ENCODE assay signal across 1 cellular context in the genomic region with DNA sequence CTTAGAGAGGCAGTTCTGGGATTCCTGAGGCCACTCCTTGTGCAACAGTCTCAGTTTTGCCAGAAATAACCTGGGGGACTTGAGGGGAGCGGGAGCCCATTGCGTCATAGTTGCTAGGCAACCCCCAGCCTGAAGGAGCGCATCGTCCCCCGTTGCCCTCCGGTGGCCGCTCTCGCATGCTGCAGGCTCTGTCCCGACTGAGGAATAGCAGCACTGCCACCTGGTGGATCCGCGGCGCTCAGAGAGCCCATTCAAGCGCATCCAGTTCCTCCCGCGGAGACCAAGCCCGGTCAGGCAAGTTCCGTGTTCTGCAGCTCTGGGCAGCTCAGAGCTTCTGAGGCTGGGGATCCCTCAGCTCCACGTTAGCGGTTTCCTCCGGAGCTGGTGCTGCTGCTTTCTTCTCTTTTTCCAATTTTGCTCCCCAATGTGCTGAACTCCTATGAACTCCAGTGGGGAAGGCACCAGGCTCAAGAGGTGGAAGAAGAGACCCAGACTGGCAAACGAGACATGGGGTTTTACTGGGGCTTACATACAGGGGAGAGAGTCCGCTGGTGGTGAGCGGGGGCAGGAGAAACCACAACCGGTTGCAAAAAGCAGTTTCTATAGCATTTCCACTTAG.
TF ChIP-seq lines count a peak whose summit lies in the region.

No MANE protein-coding gene starts in this region.

TF ChIP-seq in K562, 482 proteins besides CTCF, POLR2A, EP300 and RAD21 (continued from another document):
- TF ChIP-seq, protein P1, sequence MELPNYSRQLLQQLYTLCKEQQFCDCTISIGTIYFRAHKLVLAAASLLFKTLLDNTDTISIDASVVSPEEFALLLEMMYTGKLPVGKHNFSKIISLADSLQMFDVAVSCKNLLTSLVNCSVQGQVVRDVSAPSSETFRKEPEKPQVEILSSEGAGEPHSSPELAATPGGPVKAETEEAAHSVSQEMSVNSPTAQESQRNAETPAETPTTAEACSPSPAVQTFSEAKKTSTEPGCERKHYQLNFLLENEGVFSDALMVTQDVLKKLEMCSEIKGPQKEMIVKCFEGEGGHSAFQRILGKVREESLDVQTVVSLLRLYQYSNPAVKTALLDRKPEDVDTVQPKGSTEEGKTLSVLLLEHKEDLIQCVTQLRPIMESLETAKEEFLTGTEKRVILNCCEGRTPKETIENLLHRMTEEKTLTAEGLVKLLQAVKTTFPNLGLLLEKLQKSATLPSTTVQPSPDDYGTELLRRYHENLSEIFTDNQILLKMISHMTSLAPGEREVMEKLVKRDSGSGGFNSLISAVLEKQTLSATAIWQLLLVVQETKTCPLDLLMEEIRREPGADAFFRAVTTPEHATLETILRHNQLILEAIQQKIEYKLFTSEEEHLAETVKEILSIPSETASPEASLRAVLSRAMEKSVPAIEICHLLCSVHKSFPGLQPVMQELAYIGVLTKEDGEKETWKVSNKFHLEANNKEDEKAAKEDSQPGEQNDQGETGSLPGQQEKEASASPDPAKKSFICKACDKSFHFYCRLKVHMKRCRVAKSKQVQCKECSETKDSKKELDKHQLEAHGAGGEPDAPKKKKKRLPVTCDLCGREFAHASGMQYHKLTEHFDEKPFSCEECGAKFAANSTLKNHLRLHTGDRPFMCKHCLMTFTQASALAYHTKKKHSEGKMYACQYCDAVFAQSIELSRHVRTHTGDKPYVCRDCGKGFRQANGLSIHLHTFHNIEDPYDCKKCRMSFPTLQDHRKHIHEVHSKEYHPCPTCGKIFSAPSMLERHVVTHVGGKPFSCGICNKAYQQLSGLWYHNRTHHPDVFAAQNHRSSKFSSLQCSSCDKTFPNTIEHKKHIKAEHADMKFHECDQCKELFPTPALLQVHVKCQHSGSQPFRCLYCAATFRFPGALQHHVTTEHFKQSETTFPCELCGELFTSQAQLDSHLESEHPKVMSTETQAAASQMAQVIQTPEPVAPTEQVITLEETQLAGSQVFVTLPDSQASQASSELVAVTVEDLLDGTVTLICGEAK (IDR thresholded peaks at IDR 0.05): 0 out of 2 replicates have a peak, but pooled peaks have one; percentile 28
- TF ChIP-seq, protein P1 (CRISPR knock-in tag; IDR thresholded peaks at IDR 0.05): no peak
- TF ChIP-seq ZNF121 (CRISPR knock-in tag; conservative IDR thresholded peaks at IDR 0.05): no peak
- TF ChIP-seq, protein P2, sequence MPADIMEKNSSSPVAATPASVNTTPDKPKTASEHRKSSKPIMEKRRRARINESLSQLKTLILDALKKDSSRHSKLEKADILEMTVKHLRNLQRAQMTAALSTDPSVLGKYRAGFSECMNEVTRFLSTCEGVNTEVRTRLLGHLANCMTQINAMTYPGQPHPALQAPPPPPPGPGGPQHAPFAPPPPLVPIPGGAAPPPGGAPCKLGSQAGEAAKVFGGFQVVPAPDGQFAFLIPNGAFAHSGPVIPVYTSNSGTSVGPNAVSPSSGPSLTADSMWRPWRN (IDR thresholded peaks at IDR 0.05; ENCODE audit: low read depth): no peak
- peak; percentile 60; the same call in 1 of the 2 replicates for TF ChIP-seq MYNN (IDR thresholded peaks at IDR 0.05)
- TF ChIP-seq MYNN (CRISPR knock-in tag; IDR thresholded peaks at IDR 0.05): no peak
- TF ChIP-seq TFAM (CRISPR knock-in tag; conservative IDR thresholded peaks at IDR 0.05): no peak
- TF ChIP-seq, protein P3, sequence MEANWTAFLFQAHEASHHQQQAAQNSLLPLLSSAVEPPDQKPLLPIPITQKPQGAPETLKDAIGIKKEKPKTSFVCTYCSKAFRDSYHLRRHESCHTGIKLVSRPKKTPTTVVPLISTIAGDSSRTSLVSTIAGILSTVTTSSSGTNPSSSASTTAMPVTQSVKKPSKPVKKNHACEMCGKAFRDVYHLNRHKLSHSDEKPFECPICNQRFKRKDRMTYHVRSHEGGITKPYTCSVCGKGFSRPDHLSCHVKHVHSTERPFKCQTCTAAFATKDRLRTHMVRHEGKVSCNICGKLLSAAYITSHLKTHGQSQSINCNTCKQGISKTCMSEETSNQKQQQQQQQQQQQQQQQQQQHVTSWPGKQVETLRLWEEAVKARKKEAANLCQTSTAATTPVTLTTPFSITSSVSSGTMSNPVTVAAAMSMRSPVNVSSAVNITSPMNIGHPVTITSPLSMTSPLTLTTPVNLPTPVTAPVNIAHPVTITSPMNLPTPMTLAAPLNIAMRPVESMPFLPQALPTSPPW (CRISPR knock-in tag; IDR thresholded peaks at IDR 0.05): peak; percentile 22; the same call in 1 of the 2 replicates
- TF ChIP-seq SMAD4 (CRISPR knock-in tag; conservative IDR thresholded peaks at IDR 0.05): no peak
- peak; percentile 15 to 35; a peak in 1 of 4 replicates for TF ChIP-seq NRF1 (conservative IDR thresholded peaks at IDR 0.05 in 1 of 2, IDR thresholded peaks at IDR 0.05 in 1 of 2)
- peak; percentile 70 to 88; a peak in 3 of 4 replicates for TF ChIP-seq RCOR1 (IDR thresholded peaks at IDR 0.05; ENCODE audit: borderline replicate concordance in 1 of 2, low read depth in 2 of 2, low read length in 2 of 2)
- TF ChIP-seq, protein P4, sequence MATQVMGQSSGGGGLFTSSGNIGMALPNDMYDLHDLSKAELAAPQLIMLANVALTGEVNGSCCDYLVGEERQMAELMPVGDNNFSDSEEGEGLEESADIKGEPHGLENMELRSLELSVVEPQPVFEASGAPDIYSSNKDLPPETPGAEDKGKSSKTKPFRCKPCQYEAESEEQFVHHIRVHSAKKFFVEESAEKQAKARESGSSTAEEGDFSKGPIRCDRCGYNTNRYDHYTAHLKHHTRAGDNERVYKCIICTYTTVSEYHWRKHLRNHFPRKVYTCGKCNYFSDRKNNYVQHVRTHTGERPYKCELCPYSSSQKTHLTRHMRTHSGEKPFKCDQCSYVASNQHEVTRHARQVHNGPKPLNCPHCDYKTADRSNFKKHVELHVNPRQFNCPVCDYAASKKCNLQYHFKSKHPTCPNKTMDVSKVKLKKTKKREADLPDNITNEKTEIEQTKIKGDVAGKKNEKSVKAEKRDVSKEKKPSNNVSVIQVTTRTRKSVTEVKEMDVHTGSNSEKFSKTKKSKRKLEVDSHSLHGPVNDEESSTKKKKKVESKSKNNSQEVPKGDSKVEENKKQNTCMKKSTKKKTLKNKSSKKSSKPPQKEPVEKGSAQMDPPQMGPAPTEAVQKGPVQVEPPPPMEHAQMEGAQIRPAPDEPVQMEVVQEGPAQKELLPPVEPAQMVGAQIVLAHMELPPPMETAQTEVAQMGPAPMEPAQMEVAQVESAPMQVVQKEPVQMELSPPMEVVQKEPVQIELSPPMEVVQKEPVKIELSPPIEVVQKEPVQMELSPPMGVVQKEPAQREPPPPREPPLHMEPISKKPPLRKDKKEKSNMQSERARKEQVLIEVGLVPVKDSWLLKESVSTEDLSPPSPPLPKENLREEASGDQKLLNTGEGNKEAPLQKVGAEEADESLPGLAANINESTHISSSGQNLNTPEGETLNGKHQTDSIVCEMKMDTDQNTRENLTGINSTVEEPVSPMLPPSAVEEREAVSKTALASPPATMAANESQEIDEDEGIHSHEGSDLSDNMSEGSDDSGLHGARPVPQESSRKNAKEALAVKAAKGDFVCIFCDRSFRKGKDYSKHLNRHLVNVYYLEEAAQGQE (CRISPR knock-in tag; IDR thresholded peaks at IDR 0.05; ENCODE audit: low read depth): peak; percentile 26; the same call in 1 of the 2 replicates
- peak; percentile 94 for TF ChIP-seq CEBPG (CRISPR knock-in tag; IDR thresholded peaks at IDR 0.05)
- TF ChIP-seq CEBPG (tag; conservative IDR thresholded peaks at IDR 0.05 in 1 of 2, IDR thresholded peaks at IDR 0.05 in 1 of 2): peak; percentile 94 to 97
- TF ChIP-seq EWSR1 (IDR thresholded peaks at IDR 0.05; ENCODE audit: borderline replicate concordance, low read depth, partially characterized antibody): no peak
- peak; percentile 11; the same call in 1 of the 2 replicates for TF ChIP-seq JUN (IDR thresholded peaks at IDR 0.05; ENCODE audit: borderline replicate concordance, low read depth, low read length)
- no peak for TF ChIP-seq JUN (CRISPR knock-in tag; IDR thresholded peaks at IDR 0.05; ENCODE audit: borderline replicate concordance)
- peak; percentile 43; the same call in 1 of the 2 replicates for TF ChIP-seq BHLHE40 (IDR thresholded peaks at IDR 0.05; ENCODE audit: low read length)
- no peak for TF ChIP-seq MTA1 (IDR thresholded peaks at IDR 0.05; ENCODE audit: borderline replicate concordance)
- peak; percentile 98 for TF ChIP-seq RFX1 (IDR thresholded peaks at IDR 0.05)
- TF ChIP-seq ELF2 (CRISPR knock-in tag; IDR thresholded peaks at IDR 0.05): no peak
- no peak for TF ChIP-seq ZC3H11A (IDR thresholded peaks at IDR 0.05; ENCODE audit: low read depth, low read length)
- peak; percentile 35; the same call in 1 of the 2 replicates for TF ChIP-seq ETV5 (CRISPR knock-in tag; IDR thresholded peaks at IDR 0.05; ENCODE audit: low read depth)
- TF ChIP-seq, protein P5, sequence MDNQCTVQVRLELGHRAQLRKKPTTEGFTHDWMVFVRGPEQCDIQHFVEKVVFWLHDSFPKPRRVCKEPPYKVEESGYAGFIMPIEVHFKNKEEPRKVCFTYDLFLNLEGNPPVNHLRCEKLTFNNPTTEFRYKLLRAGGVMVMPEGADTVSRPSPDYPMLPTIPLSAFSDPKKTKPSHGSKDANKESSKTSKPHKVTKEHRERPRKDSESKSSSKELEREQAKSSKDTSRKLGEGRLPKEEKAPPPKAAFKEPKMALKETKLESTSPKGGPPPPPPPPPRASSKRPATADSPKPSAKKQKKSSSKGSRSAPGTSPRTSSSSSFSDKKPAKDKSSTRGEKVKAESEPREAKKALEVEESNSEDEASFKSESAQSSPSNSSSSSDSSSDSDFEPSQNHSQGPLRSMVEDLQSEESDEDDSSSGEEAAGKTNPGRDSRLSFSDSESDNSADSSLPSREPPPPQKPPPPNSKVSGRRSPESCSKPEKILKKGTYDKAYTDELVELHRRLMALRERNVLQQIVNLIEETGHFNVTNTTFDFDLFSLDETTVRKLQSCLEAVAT (IDR thresholded peaks at IDR 0.05): peak in 1 of 2 experiments; percentile 91; a peak in 2 of 4 replicates
- TF ChIP-seq WHSC1 (IDR thresholded peaks at IDR 0.05; ENCODE audit: low read length): no peak
- TF ChIP-seq SRSF7 (optimal IDR thresholded peaks at IDR 0.05; ENCODE audit: low read depth, low read length): no peak
- TF ChIP-seq ATF1 (CRISPR knock-in tag; IDR thresholded peaks at IDR 0.05): no peak
- peak; percentile 89 for TF ChIP-seq ATF1 (tag; IDR thresholded peaks at IDR 0.05)
- no peak for TF ChIP-seq ZNF347 (CRISPR knock-in tag; IDR thresholded peaks at IDR 0.05; ENCODE audit: low read depth)
- TF ChIP-seq, protein P6, sequence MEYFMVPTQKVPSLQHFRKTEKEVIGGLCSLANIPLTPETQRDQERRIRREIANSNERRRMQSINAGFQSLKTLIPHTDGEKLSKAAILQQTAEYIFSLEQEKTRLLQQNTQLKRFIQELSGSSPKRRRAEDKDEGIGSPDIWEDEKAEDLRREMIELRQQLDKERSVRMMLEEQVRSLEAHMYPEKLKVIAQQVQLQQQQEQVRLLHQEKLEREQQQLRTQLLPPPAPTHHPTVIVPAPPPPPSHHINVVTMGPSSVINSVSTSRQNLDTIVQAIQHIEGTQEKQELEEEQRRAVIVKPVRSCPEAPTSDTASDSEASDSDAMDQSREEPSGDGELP (CRISPR knock-in tag; IDR thresholded peaks at IDR 0.05; ENCODE audit: borderline replicate concordance): peak; percentile 88
- TF ChIP-seq, protein P7, sequence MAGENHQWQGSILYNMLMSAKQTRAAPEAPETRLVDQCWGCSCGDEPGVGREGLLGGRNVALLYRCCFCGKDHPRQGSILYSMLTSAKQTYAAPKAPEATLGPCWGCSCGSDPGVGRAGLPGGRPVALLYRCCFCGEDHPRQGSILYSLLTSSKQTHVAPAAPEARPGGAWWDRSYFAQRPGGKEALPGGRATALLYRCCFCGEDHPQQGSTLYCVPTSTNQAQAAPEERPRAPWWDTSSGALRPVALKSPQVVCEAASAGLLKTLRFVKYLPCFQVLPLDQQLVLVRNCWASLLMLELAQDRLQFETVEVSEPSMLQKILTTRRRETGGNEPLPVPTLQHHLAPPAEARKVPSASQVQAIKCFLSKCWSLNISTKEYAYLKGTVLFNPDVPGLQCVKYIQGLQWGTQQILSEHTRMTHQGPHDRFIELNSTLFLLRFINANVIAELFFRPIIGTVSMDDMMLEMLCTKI (IDR thresholded peaks at IDR 0.05; ENCODE audit: partially characterized antibody): no peak
- no peak for TF ChIP-seq ZNF143 (CRISPR knock-in tag; IDR thresholded peaks at IDR 0.05)
- TF ChIP-seq PHF21A (IDR thresholded peaks at IDR 0.05; ENCODE audit: borderline replicate concordance, low read depth): no peak
- no peak for TF ChIP-seq SMARCE1 (IDR thresholded peaks at IDR 0.05)
- no peak for TF ChIP-seq ERF (CRISPR knock-in tag; IDR thresholded peaks at IDR 0.05)
- TF ChIP-seq TCF3 (CRISPR knock-in tag; IDR thresholded peaks at IDR 0.05): 0 out of 2 replicates have a peak, but pooled peaks have one; percentile 31
